In genomic region chr4:186536285-186536684, GRCh38 we compare ENCODE assay signal across 26 cellular contexts. TPM values are rescaled to one million over a fixed set of nuclear protein-coding genes. Genes with fewer than 3 reads are reported as not detected.
"Had no signal": no experiment of that assay in that cellular context is flagged by ENCODE, and none has a peak within 500 bp of the region (broad histone marks: within the 10 kb centered on the region; RNA-seq: fewer than 3 reads in every experiment).

No MANE protein-coding gene starts in this region.

- H3K9me3 ChIP-seq: gastrocnemius medialis, psoas muscle had no signal

- H3K4me3 Mint-ChIP-seq: activated naive CD8-positive, alpha-beta T cell; activated T-cell treated with anti-CD3 and anti-CD28 coated beads, Interleukin-2, amount 50 U/mL, for 72 hours; immature natural killer cell; naive B cell; neural crest cell; stimulated activated effector memory CD8-positive, alpha-beta T cell treated with anti-CD3 and anti-CD28 coated beads, Interleukin-12 subunit alpha, Interleukin-12 subunit beta, amount 100 ng/mL, for 72 hours; type B pancreatic cell had no signal

- H3K4me1 ChIP-seq: gastrocnemius medialis, psoas muscle, stomach had no signal

- H3K27ac ChIP-seq: gastrocnemius medialis, psoas muscle, stomach had no signal

- H3K27ac Mint-ChIP-seq: activated naive CD8-positive, alpha-beta T cell; activated T-cell treated with anti-CD3 and anti-CD28 coated beads, Interleukin-2, amount 50 U/mL, for 72 hours; immature natural killer cell; naive B cell; stimulated activated effector memory CD8-positive, alpha-beta T cell treated with anti-CD3 and anti-CD28 coated beads, Interleukin-12 subunit alpha, Interleukin-12 subunit beta, amount 100 ng/mL, for 72 hours; type B pancreatic cell had no signal

- H3K9me3 Mint-ChIP-seq: type B pancreatic cell had no signal

- ATAC-seq: activated T-cell treated with anti-CD3 and anti-CD28 coated beads, Interleukin-2, amount 50 U/mL, for 72 hours; esophagus mucosa; gastrocnemius medialis; left ventricle myocardium superior; psoas muscle; sciatic nerve; stimulated activated effector memory CD8-positive, alpha-beta T cell treated with anti-CD3 and anti-CD28 coated beads, Interleukin-12 subunit alpha, Interleukin-12 subunit beta, amount 100 ng/mL, for 72 hours had no signal

- DNase-seq: activated CD4-positive, alpha-beta T cell treated with anti-CD3 and anti-CD28 coated beads, Interleukin-2, amount 50 U/mL, for 1 hour; activated CD4-positive, CD25-positive, alpha-beta regulatory T cell treated with anti-CD3 and anti-CD28 coated beads, Interleukin-2, amount 50 U/mL, for 72 hours; activated CD8-positive, alpha-beta memory T cell treated with anti-CD3 and anti-CD28 coated beads for 24 hours; activated CD8-positive, alpha-beta memory T cell treated with anti-CD3 and anti-CD28 coated beads, Interleukin-2, amount 50 U/mL, for 48 hours; activated gamma-delta T cell treated with Interleukin-2 at 50 U/mL for 16 hours; activated T-cell treated with anti-CD3 and anti-CD28 coated beads, Interleukin-2, amount 50 U/mL, for 72 hours; cerebellar nuclear complex; effector CD4-positive, alpha-beta T cell; gastrocnemius medialis; head of caudate nucleus; immature natural killer cell; kidney glomerular epithelial cell; left ventricle myocardium superior; naive B cell; psoas muscle; stimulated activated CD4-positive, alpha-beta T cell treated with anti-CD3 and anti-CD28 coated beads, Interleukin-4, amount 100 ng/mL, for 24 hours; stomach had no signal

- H3K36me3 ChIP-seq: gastrocnemius medialis, stomach had no signal

- FAIRE-seq: bronchial epithelial cell had no signal

- H3K4me3 ChIP-seq: gastrocnemius medialis, psoas muscle, stomach had no signal

- H3K27me3 Mint-ChIP-seq: naive B cell had no signal

- H3K4me1 Mint-ChIP-seq: immature natural killer cell; naive B cell; neural crest cell; stimulated activated effector memory CD8-positive, alpha-beta T cell treated with anti-CD3 and anti-CD28 coated beads, Interleukin-12 subunit alpha, Interleukin-12 subunit beta, amount 100 ng/mL, for 72 hours had no signal

- H3K36me3 Mint-ChIP-seq: activated naive CD8-positive, alpha-beta T cell; immature natural killer cell; naive B cell; stimulated activated effector memory CD8-positive, alpha-beta T cell treated with anti-CD3 and anti-CD28 coated beads, Interleukin-12 subunit alpha, Interleukin-12 subunit beta, amount 100 ng/mL, for 72 hours; type B pancreatic cell had no signal

- H3K27me3 ChIP-seq: gastrocnemius medialis, stomach had no signal

RNA-seq across cellular contexts. Expression of gene MTNR1A, which starts 19.1 kb away (rescaled TPM):
- total RNA-seq: activated T-cell treated with anti-CD3 and anti-CD28 coated beads, Interleukin-2, amount 50 U/mL, for 72 hours; esophagus mucosa; gastrocnemius medialis; left ventricle myocardium superior; mononuclear cell; osteocyte; psoas muscle; sciatic nerve had no signal
- polyA plus RNA-seq: immature natural killer cell, psoas muscle, stomach had no signal
